In genomic region chr19:4501691-4502090, GRCh38 we compare ENCODE assay signal across 1 cellular context.
TF ChIP-seq lines count a peak whose summit lies in the region.

No MANE protein-coding gene starts in this region.

TF ChIP-seq in GM12878, 131 proteins besides CTCF, POLR2A, EP300 and RAD21:
- TF ChIP-seq MXI1 (IDR thresholded peaks at IDR 0.05; ENCODE audit: low read depth, low read length) (no peak), SRF (IDR thresholded peaks at IDR 0.05; ENCODE audit: low read depth in 2 of 2, low read length in 2 of 2) (no peak), STAT1 (conservative IDR thresholded peaks at IDR 0.05) (no peak), SMARCA5 (IDR thresholded peaks at IDR 0.05) (no peak), SP1 (IDR thresholded peaks at IDR 0.05; ENCODE audit: low read depth, low read length) (no peak), TCF7 (IDR thresholded peaks at IDR 0.05; ENCODE audit: borderline replicate concordance) (no peak), KAT2A (conservative IDR thresholded peaks at IDR 0.05; ENCODE audit: control insufficient read depth, low read depth, low read length) (no peak), ELK1 (IDR thresholded peaks at IDR 0.05; ENCODE audit: low read depth, low read length) (no peak), CREB1 (IDR thresholded peaks at IDR 0.05; ENCODE audit: low read depth) (no peak), ZNF384 (IDR thresholded peaks at IDR 0.05; ENCODE audit: borderline replicate concordance, low read depth, low read length) (no peak), IKZF1 (conservative IDR thresholded peaks at IDR 0.05) (no peak), TBL1XR1 (IDR thresholded peaks at IDR 0.05; ENCODE audit: low read depth, low read length) (no peak), ZBTB4 (CRISPR knock-in tag; IDR thresholded peaks at IDR 0.05) (no peak)
- TF ChIP-seq, protein P1, sequence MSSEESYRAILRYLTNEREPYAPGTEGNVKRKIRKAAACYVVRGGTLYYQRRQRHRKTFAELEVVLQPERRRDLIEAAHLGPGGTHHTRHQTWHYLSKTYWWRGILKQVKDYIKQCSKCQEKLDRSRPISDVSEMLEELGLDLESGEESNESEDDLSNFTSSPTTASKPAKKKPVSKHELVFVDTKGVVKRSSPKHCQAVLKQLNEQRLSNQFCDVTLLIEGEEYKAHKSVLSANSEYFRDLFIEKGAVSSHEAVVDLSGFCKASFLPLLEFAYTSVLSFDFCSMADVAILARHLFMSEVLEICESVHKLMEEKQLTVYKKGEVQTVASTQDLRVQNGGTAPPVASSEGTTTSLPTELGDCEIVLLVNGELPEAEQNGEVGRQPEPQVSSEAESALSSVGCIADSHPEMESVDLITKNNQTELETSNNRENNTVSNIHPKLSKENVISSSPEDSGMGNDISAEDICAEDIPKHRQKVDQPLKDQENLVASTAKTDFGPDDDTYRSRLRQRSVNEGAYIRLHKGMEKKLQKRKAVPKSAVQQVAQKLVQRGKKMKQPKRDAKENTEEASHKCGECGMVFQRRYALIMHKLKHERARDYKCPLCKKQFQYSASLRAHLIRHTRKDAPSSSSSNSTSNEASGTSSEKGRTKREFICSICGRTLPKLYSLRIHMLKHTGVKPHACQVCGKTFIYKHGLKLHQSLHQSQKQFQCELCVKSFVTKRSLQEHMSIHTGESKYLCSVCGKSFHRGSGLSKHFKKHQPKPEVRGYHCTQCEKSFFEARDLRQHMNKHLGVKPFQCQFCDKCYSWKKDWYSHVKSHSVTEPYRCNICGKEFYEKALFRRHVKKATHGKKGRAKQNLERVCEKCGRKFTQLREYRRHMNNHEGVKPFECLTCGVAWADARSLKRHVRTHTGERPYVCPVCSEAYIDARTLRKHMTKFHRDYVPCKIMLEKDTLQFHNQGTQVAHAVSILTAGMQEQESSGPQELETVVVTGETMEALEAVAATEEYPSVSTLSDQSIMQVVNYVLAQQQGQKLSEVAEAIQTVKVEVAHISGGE (CRISPR knock-in tag; IDR thresholded peaks at IDR 0.05): no peak
- TF ChIP-seq, protein P2, sequence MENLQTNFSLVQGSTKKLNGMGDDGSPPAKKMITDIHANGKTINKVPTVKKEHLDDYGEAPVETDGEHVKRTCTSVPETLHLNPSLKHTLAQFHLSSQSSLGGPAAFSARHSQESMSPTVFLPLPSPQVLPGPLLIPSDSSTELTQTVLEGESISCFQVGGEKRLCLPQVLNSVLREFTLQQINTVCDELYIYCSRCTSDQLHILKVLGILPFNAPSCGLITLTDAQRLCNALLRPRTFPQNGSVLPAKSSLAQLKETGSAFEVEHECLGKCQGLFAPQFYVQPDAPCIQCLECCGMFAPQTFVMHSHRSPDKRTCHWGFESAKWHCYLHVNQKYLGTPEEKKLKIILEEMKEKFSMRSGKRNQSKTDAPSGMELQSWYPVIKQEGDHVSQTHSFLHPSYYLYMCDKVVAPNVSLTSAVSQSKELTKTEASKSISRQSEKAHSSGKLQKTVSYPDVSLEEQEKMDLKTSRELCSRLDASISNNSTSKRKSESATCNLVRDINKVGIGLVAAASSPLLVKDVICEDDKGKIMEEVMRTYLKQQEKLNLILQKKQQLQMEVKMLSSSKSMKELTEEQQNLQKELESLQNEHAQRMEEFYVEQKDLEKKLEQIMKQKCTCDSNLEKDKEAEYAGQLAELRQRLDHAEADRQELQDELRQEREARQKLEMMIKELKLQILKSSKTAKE (IDR thresholded peaks at IDR 0.05; ENCODE audit: low read depth, poor library complexity, severe bottlenecking): no peak
- TF ChIP-seq, protein P3, sequence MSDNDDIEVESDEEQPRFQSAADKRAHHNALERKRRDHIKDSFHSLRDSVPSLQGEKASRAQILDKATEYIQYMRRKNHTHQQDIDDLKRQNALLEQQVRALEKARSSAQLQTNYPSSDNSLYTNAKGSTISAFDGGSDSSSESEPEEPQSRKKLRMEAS (IDR thresholded peaks at IDR 0.05; ENCODE audit: low read depth, low read length): no peak
